ENCODE assay signal across 28 cellular contexts in genomic region chr5:77963795-77964194, GRCh38.
"Had no signal": no experiment of that assay in that cellular context is flagged by ENCODE, and none has a peak within 500 bp of the region (broad histone marks: within the 10 kb centered on the region; RNA-seq: fewer than 3 reads in every experiment).

No MANE protein-coding gene starts in this region.

- FAIRE-seq: colon, endometrium, endothelial cell of umbilical vein, frontal cortex had no signal

- ATAC-seq: effector memory CD8-positive, alpha-beta T cell; esophagus mucosa; foreskin keratinocyte; gastrocnemius medialis; gastroesophageal sphincter; heart left ventricle; heart right ventricle had no signal

- H3K4me1 ChIP-seq: colonic mucosa, esophagus muscularis mucosa, esophagus squamous epithelium, foreskin keratinocyte, gastrocnemius medialis, gastroesophageal sphincter, heart left ventricle, heart right ventricle had no signal

- H3K9me3 ChIP-seq: colonic mucosa, esophagus muscularis mucosa, esophagus squamous epithelium, gastrocnemius medialis, gastroesophageal sphincter, heart left ventricle, heart right ventricle had no signal

- DNase-seq: colonic mucosa; cortex of kidney; dermis blood vessel endothelial cell; dorsolateral prefrontal cortex; effector CD4-positive, alpha-beta T cell; effector CD8-positive, alpha-beta T cell; effector memory CD4-positive, alpha-beta T cell; effector memory CD8-positive, alpha-beta T cell; endodermal cell; erythroblast; esophagus squamous epithelium; foreskin fibroblast; foreskin keratinocyte; foreskin melanocyte; gastrocnemius medialis; glutamatergic neuron; head of caudate nucleus; heart left ventricle; heart right ventricle had no signal

- H3K36me3 ChIP-seq: colonic mucosa, esophagus muscularis mucosa, esophagus squamous epithelium, gastrocnemius medialis, gastroesophageal sphincter, heart left ventricle, heart right ventricle had no signal

- H3K27ac ChIP-seq: colonic mucosa, coronary artery, dorsolateral prefrontal cortex, epithelial cell of prostate, esophagus muscularis mucosa, esophagus squamous epithelium, foreskin keratinocyte, gastrocnemius medialis, gastroesophageal sphincter, heart left ventricle, heart right ventricle had no signal

- H3K4me3 ChIP-seq: colonic mucosa, coronary artery, dorsolateral prefrontal cortex, esophagus muscularis mucosa, esophagus squamous epithelium, gastrocnemius medialis, gastroesophageal sphincter, heart left ventricle, heart right ventricle had no signal
